8 cellular contexts compared by ENCODE assay signal in genomic region chr5:128083811-128084227, GRCh38. TPM values are rescaled to one million over a fixed set of nuclear protein-coding genes. Genes with fewer than 3 reads are reported as not detected.
DNase-seq lines count a peak whose midpoint lies in the region; ATAC-seq and TF ChIP-seq lines count a peak whose summit lies in the region.

No MANE protein-coding gene starts in this region.

- H3K9me3 Mint-ChIP-seq in activated naive CD8-positive, alpha-beta T cell treated with anti-CD3 and anti-CD28 coated beads, Interleukin-2, amount 10 ng/mL, durations not matched to agents 7 days and 5 days = peaks cover 2% of the 10 kb centered on the region
- H3K9me3 Mint-ChIP-seq in activated naive CD8-positive, alpha-beta T cell treated with anti-CD3 and anti-CD28 coated beads for 36 hours = peaks cover 3% of the 10 kb centered on the region

- peaks cover 10% of the 10 kb centered on the region for H3K4me1 ChIP-seq in cardiac muscle cell (ENCODE audit: low read depth)

- H3K27me3 ChIP-seq in cardiac muscle cell = no peaks in the 10 kb centered on the region

- intact Hi-C loops in sciatic nerve (cut with DNase I) = no loop called here

- H3K4me1 Mint-ChIP-seq in activated naive CD8-positive, alpha-beta T cell treated with anti-CD3 and anti-CD28 coated beads, Interleukin-2, amount 10 ng/mL, durations not matched to agents 7 days and 5 days = peaks cover 48% of the 10 kb centered on the region
- peaks cover 55% of the 10 kb centered on the region for H3K4me1 Mint-ChIP-seq in activated naive CD8-positive, alpha-beta T cell treated with anti-CD3 and anti-CD28 coated beads for 36 hours

- TF ChIP-seq CTCF in cardiac muscle cell (IDR thresholded peaks at IDR 0.05; ENCODE audit: low read depth, low read length) = peak; percentile 32

- no peaks in the 10 kb centered on the region for H3K9me3 ChIP-seq in cardiac muscle cell (ENCODE audit: low read depth)

- peak overlapping the region; percentile 48 for H3K27ac ChIP-seq in cardiac muscle cell

- H3K27ac Mint-ChIP-seq in activated naive CD8-positive, alpha-beta T cell treated with anti-CD3 and anti-CD28 coated beads, Interleukin-2, amount 10 ng/mL, durations not matched to agents 7 days and 5 days = no peak overlapping the region
- H3K27ac Mint-ChIP-seq in activated naive CD8-positive, alpha-beta T cell treated with anti-CD3 and anti-CD28 coated beads for 36 hours = no peak overlapping the region

- ATAC-seq in activated naive CD8-positive, alpha-beta T cell treated with anti-CD3 and anti-CD28 coated beads, Interleukin-2, amount 10 ng/mL, durations not matched to agents 7 days and 5 days (ENCODE audit: low read depth) = peak; percentile 17
- peak; percentile 31 for ATAC-seq in HG02981 (IDR thresholded peaks at IDR 0.05; ENCODE audit: unreplicated experiment)
- peak; percentile 44 for ATAC-seq in sciatic nerve

- H3K36me3 ChIP-seq in cardiac muscle cell = no peaks in the 10 kb centered on the region

- no peak for DNase-seq in activated naive CD8-positive, alpha-beta T cell treated with anti-CD3 and anti-CD28 coated beads, Interleukin-2, amount 10 ng/mL, durations not matched to agents 7 days and 5 days
- DNase-seq in activated naive CD8-positive, alpha-beta T cell treated with anti-CD3 and anti-CD28 coated beads for 36 hours = no peak
- DNase-seq in UCSD-AML1 (lab: John Stamatoyannopoulos, UW; ENCODE audit: unreplicated experiment) = peak; percentile 89
- peak in 1 of 2 donors; percentile 73 for DNase-seq in cardiac muscle cell (ENCODE audit: low read depth in 1 of 2, low spot score in 1 of 2)
- no peak for DNase-seq in sciatic nerve (ENCODE audit: low spot score)
- DNase-seq in retina = no peak
- DNase-seq in activated CD4-positive, alpha-beta T cell treated with anti-CD3 and anti-CD28 coated beads, Interleukin-2, amount 50 U/mL, for 4 hours = no peak

- no peaks in the 10 kb centered on the region for H3K27me3 Mint-ChIP-seq in activated naive CD8-positive, alpha-beta T cell treated with anti-CD3 and anti-CD28 coated beads, Interleukin-2, amount 10 ng/mL, durations not matched to agents 7 days and 5 days
- H3K27me3 Mint-ChIP-seq in activated naive CD8-positive, alpha-beta T cell treated with anti-CD3 and anti-CD28 coated beads for 36 hours = no peaks in the 10 kb centered on the region

- no peak overlapping the region for H3K4me3 Mint-ChIP-seq in activated naive CD8-positive, alpha-beta T cell treated with anti-CD3 and anti-CD28 coated beads, Interleukin-2, amount 10 ng/mL, durations not matched to agents 7 days and 5 days
- H3K4me3 Mint-ChIP-seq in activated naive CD8-positive, alpha-beta T cell treated with anti-CD3 and anti-CD28 coated beads for 36 hours = no peak overlapping the region

- H3K36me3 Mint-ChIP-seq in activated naive CD8-positive, alpha-beta T cell treated with anti-CD3 and anti-CD28 coated beads, Interleukin-2, amount 10 ng/mL, durations not matched to agents 7 days and 5 days = peaks cover 26% of the 10 kb centered on the region
- peaks cover 42% of the 10 kb centered on the region for H3K36me3 Mint-ChIP-seq in activated naive CD8-positive, alpha-beta T cell treated with anti-CD3 and anti-CD28 coated beads for 36 hours

- H3K4me3 ChIP-seq in cardiac muscle cell = peak overlapping the region; percentile 81

- POLR2A ChIA-PET in activated naive CD8-positive, alpha-beta T cell treated with anti-CD3 and anti-CD28 coated beads, Interleukin-2, amount 10 ng/mL, durations not matched to agents 7 days and 5 days (lab: Charles Lee) = interaction anchor here (0.9 to 1.3 kb wide), 2 partner anchors 170 to 1306 kb away, joined by 3 read pairs; no protein-coding TSS in a partner anchor

RNA-seq across cellular contexts. Expression of gene SLC12A2, which starts 0.3 kb away (rescaled TPM):
- total RNA-seq in activated naive CD8-positive, alpha-beta T cell treated with anti-CD3 and anti-CD28 coated beads, Interleukin-2, amount 10 ng/mL, durations not matched to agents 7 days and 5 days = 10 to 100 TPM; 11.5 to 14.5 TPM
- 10 to 100 TPM; 16.9 to 18.5 TPM for total RNA-seq in activated naive CD8-positive, alpha-beta T cell treated with anti-CD3 and anti-CD28 coated beads for 36 hours
- total RNA-seq in cardiac muscle cell (10.6 and 14.6 TPM in 2 replicates), sciatic nerve (96.6 TPM)
- polyA plus RNA-seq in cardiac muscle cell = 7.1 and 7.3 TPM in 2 replicates
